Comparison of ENCODE assay signal across 28 cellular contexts in the genomic region with DNA sequence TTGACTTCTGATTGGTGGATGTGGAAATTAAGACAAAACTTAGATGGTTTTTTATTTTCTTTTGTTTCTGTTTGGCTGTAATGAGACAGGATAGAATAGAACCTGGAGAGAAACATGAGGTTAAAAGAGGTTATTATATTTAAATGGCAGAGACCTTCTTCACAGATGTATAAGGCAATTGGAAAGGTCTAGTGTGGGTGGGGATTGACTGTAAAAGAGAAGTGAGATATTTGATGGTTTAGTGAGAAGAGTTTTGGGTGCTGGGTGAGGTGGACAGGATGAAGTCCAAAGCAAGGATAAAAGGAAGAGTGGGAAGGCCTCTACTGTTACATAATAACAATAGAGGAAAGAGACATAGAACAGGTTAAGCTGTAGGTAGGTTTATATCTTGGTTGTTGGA.
"Had no signal": no experiment of that assay in that cellular context is flagged by ENCODE, and none has a peak within 500 bp of the region (broad histone marks: within the 10 kb centered on the region; RNA-seq: fewer than 3 reads in every experiment).

No MANE protein-coding gene starts in this region.

- DNase-seq: activated CD4-positive, alpha-beta memory T cell treated with anti-CD3 and anti-CD28 coated beads, Interleukin-2, amount 10 ng/mL, durations not matched to agents 7 days and 5 days; activated CD4-positive, alpha-beta T cell treated with anti-CD3 and anti-CD28 coated beads for 1 hour; activated CD4-positive, alpha-beta T cell treated with anti-CD3 and anti-CD28 coated beads for 36 hours; activated CD4-positive, alpha-beta T cell treated with anti-CD3 and anti-CD28 coated beads for 48 hours; activated CD4-positive, alpha-beta T cell treated with anti-CD3 and anti-CD28 coated beads, Interleukin-2, amount 10 ng/mL, durations not matched to agents 7 days and 5 days; activated CD4-positive, alpha-beta T cell treated with anti-CD3 and anti-CD28 coated beads, Interleukin-2, amount 50 U/mL, for 48 hours; activated CD4-positive, CD25-positive, alpha-beta regulatory T cell; activated CD8-positive, alpha-beta memory T cell treated with anti-CD3 and anti-CD28 coated beads for 24 hours; activated CD8-positive, alpha-beta memory T cell treated with anti-CD3 and anti-CD28 coated beads, Interleukin-2, amount 10 ng/mL, durations not matched to agents 7 days and 5 days; activated CD8-positive, alpha-beta memory T cell treated with anti-CD3 and anti-CD28 coated beads, Interleukin-2, amount 50 U/mL, for 48 hours; activated CD8-positive, alpha-beta T cell treated with anti-CD3 and anti-CD28 coated beads, Interleukin-2, amount 10 ng/mL, durations not matched to agents 7 days and 5 days; activated effector memory CD4-positive, alpha-beta T cell treated with Interleukin-2 at 50 U/mL for 16 hours; activated gamma-delta T cell; activated naive CD4-positive, alpha-beta T cell treated with anti-CD3 and anti-CD28 coated beads, Interleukin-2, amount 10 ng/mL, durations not matched to agents 7 days and 5 days; activated naive CD4-positive, alpha-beta T cell treated with Interleukin-2 at 50 U/mL for 16 hours; activated naive CD8-positive, alpha-beta T cell treated with anti-CD3 and anti-CD28 coated beads, Interleukin-2, amount 10 ng/mL, durations not matched to agents 7 days and 5 days; activated naive CD8-positive, alpha-beta T cell treated with anti-CD3 and anti-CD28 coated beads, Interleukin-2, amount 50 U/mL, for 24 hours; activated T-cell treated with anti-CD3 and anti-CD28 coated beads, Interleukin-2, amount 50 U/mL, for 24 hours; activated T-cell treated with anti-CD3 and anti-CD28 coated beads, Interleukin-2, amount 50 U/mL, for 48 hours; amygdala; anterior cingulate cortex; caudate nucleus; cerebellar nuclear complex; T-helper 17 cell; WERI-Rb-1 had no signal

- H3K27me3 ChIP-seq: ascending aorta had no signal

- H3K36me3 ChIP-seq: ascending aorta, cardiac muscle cell, WERI-Rb-1 had no signal

- FAIRE-seq: bronchial epithelial cell had no signal

- H3K4me3 ChIP-seq: ascending aorta, cardiac muscle cell had no signal

- H3K27ac ChIP-seq: ascending aorta, cardiac muscle cell, WERI-Rb-1 had no signal

- H3K4me1 ChIP-seq: ascending aorta had no signal

- H3K9me3 ChIP-seq: ascending aorta had no signal
